In the genomic region with DNA sequence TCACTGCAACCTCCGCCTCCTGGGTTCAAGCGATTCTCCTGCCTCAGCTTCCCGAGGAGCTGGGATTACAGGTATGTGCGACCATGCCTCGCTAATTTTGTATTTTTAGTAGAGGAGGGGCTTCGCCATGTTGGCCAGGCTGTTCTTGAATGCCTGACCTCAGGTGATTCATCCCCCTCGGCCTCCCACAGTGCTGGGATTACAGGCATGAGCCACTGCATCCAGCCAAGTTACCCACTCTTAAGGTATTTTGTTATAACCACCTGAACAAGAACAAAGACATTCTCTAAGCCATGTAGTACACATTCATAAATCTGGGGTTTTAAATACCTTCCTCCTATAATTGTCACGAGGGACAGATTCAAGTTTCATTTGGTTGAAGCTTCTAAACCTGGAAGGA, we compare ENCODE assay signal across 20 cellular contexts. TPM values are rescaled to one million over a fixed set of nuclear protein-coding genes. Genes with fewer than 3 reads are reported as not detected.
"Had no signal": no experiment of that assay in that cellular context is flagged by ENCODE, and none has a peak within 500 bp of the region (broad histone marks: within the 10 kb centered on the region; RNA-seq: fewer than 3 reads in every experiment).

No MANE protein-coding gene starts in this region.

- H3K36me3 Mint-ChIP-seq: activated naive CD8-positive, alpha-beta T cell treated with anti-CD3 and anti-CD28 coated beads, Interleukin-2, amount 10 ng/mL, durations not matched to agents 7 days and 5 days; type B pancreatic cell had no signal

- H3K27me3 ChIP-seq: hepatocyte, right lobe of liver, suprapubic skin had no signal

- DNase-seq: activated CD4-positive, alpha-beta T cell treated with anti-CD3 and anti-CD28 coated beads for 1 hour; activated CD4-positive, alpha-beta T cell treated with anti-CD3 and anti-CD28 coated beads, Interleukin-2, amount 50 U/mL, for 4 hours; activated naive CD4-positive, alpha-beta T cell; activated naive CD8-positive, alpha-beta T cell treated with anti-CD3 and anti-CD28 coated beads, Interleukin-2, amount 10 ng/mL, durations not matched to agents 7 days and 5 days; activated T-cell treated with anti-CD3 and anti-CD28 coated beads for 4 hours; anterior cingulate cortex; dorsolateral prefrontal cortex; endodermal cell; islet precursor cell; mesendoderm; right lobe of liver; SW 1271 had no signal

- H3K27me3 Mint-ChIP-seq: type B pancreatic cell had no signal

- H3K4me3 ChIP-seq: dorsolateral prefrontal cortex, hepatocyte, prostate gland, right lobe of liver, smooth muscle cell, suprapubic skin had no signal

- H3K9me3 ChIP-seq: prostate gland, right lobe of liver, suprapubic skin had no signal

- H2AFZ ChIP-seq: hepatocyte had no signal

- H3K9me3 Mint-ChIP-seq: activated naive CD8-positive, alpha-beta T cell treated with anti-CD3 and anti-CD28 coated beads, Interleukin-2, amount 10 ng/mL, durations not matched to agents 7 days and 5 days; endodermal cell; nephron; stimulated activated naive CD8-positive, alpha-beta T cell treated with anti-CD3 and anti-CD28 coated beads, Interleukin-15, Interleukin-2, amounts not matched to agents 100 ng/mL and 50 ng/mL, for 24 hours; type B pancreatic cell had no signal

- H3K4me3 Mint-ChIP-seq: activated naive CD8-positive, alpha-beta T cell treated with anti-CD3 and anti-CD28 coated beads, Interleukin-2, amount 10 ng/mL, durations not matched to agents 7 days and 5 days; endodermal cell; nephron; stimulated activated naive CD8-positive, alpha-beta T cell treated with anti-CD3 and anti-CD28 coated beads, Interleukin-15, Interleukin-2, amounts not matched to agents 100 ng/mL and 50 ng/mL, for 24 hours; type B pancreatic cell had no signal

- H3K4me1 ChIP-seq: prostate gland, right lobe of liver, suprapubic skin had no signal

- H3K27ac Mint-ChIP-seq: activated naive CD8-positive, alpha-beta T cell treated with anti-CD3 and anti-CD28 coated beads, Interleukin-2, amount 10 ng/mL, durations not matched to agents 7 days and 5 days; nephron; stimulated activated naive CD8-positive, alpha-beta T cell treated with anti-CD3 and anti-CD28 coated beads, Interleukin-15, Interleukin-2, amounts not matched to agents 100 ng/mL and 50 ng/mL, for 24 hours; type B pancreatic cell had no signal

- H3K36me3 ChIP-seq: prostate gland, right lobe of liver, suprapubic skin had no signal

- H3K79me2 ChIP-seq: hepatocyte had no signal

- H3K4me1 Mint-ChIP-seq: nephron had no signal

- H3K4me2 ChIP-seq: hepatocyte, smooth muscle cell had no signal

- H3K27ac ChIP-seq: hepatocyte, prostate gland, right lobe of liver, suprapubic skin had no signal

- ATAC-seq: right lobe of liver had no signal

RNA-seq across cellular contexts. Expression of gene CHST5, which starts 59.1 kb away (rescaled TPM):
- total RNA-seq: activated naive CD8-positive, alpha-beta T cell treated with anti-CD3 and anti-CD28 coated beads, Interleukin-2, amount 10 ng/mL, durations not matched to agents 7 days and 5 days; hepatocyte; liver; right lobe of liver; smooth muscle cell had no signal
